21 cellular contexts compared by ENCODE assay signal in genomic region chr2:76019130-76019529, GRCh38.
A peak's percentile ranks its signal among the peaks of the same experiment; 100 is the strongest.
DNase-seq lines count a peak whose midpoint lies in the region; ATAC-seq and TF ChIP-seq lines count a peak whose summit lies in the region.
"Had no signal": no experiment of that assay in that cellular context is flagged by ENCODE, and none has a peak within 500 bp of the region (broad histone marks: within the 10 kb centered on the region; RNA-seq: fewer than 3 reads in every experiment).

No MANE protein-coding gene starts in this region.

- H3K4me1 Mint-ChIP-seq in glutamatergic neuron (ENCODE audit: low read depth, unreplicated experiment): peaks cover 17% of the 10 kb centered on the region
- H3K4me1 Mint-ChIP-seq: CD4-positive, alpha-beta memory T cell; T-helper 17 cell had no signal

- DNase-seq in Daoy (ENCODE audit: low read depth): peak; percentile 4
- DNase-seq in Kasumi-1 (lab: John Stamatoyannopoulos, UW): peak; percentile 3 to 10
- peak; percentile 9 for DNase-seq in NCI-H82 treated with DMSO at 0.1 percent for 48 hours (lab: John Stamatoyannopoulos, UW; ENCODE audit: unreplicated experiment)
- peak; percentile 28 for DNase-seq in glutamatergic neuron
- no peak for DNase-seq in kidney glomerular epithelial cell (lab: John Stamatoyannopoulos, UW)
- no peak for DNase-seq in NCI-H2081 treated with DMSO at 0.1 percent for 48 hours (lab: John Stamatoyannopoulos, UW)
- no peak for DNase-seq in OCI-M1 (lab: John Stamatoyannopoulos, UW)
- DNase-seq: ACHN; Caco-2; CD4-positive, alpha-beta memory T cell; DMS 273 treated with DMSO at 0.1 percent for 48 hours; Karpas-422; MG63; NCI-H1092; NCI-H1436; NCI-H187 treated with DMSO at 0.1 percent for 48 hours; NCI-H446; Right ventricle myocardium superior; SW 1271; T-helper 17 cell had no signal

- peak overlapping the region; percentile 75 for H3K27ac Mint-ChIP-seq in glutamatergic neuron (ENCODE audit: unreplicated experiment)
- H3K27ac Mint-ChIP-seq: CD4-positive, alpha-beta memory T cell; T-helper 17 cell had no signal

- H3K36me3 Mint-ChIP-seq in glutamatergic neuron (ENCODE audit: unreplicated experiment): no peaks in the 10 kb centered on the region
- H3K36me3 Mint-ChIP-seq: CD4-positive, alpha-beta memory T cell had no signal

- H3K27me3 Mint-ChIP-seq in glutamatergic neuron (ENCODE audit: unreplicated experiment): no peaks in the 10 kb centered on the region
- H3K27me3 Mint-ChIP-seq: CD4-positive, alpha-beta memory T cell; T-helper 17 cell had no signal

- no peak for ATAC-seq in GM18519 (IDR thresholded peaks at IDR 0.05; ENCODE audit: low FRiP score, unreplicated experiment)
- ATAC-seq: T-helper 17 cell had no signal

- no peak overlapping the region for H3K4me3 Mint-ChIP-seq in glutamatergic neuron (ENCODE audit: unreplicated experiment)
- H3K4me3 Mint-ChIP-seq: CD4-positive, alpha-beta memory T cell; T-helper 17 cell had no signal

- no peak for TF ChIP-seq CTCF in glutamatergic neuron (IDR thresholded peaks at IDR 0.05; ENCODE audit: partially characterized antibody, unreplicated experiment)

- H3K9me3 Mint-ChIP-seq in glutamatergic neuron (ENCODE audit: unreplicated experiment): peaks cover 4% of the 10 kb centered on the region

Comparison
In these comparisons a context has a peak if more than half of its experiments do, and no peak if none do; other contexts are left out.
1. DNase-seq: peak in Daoy (single experiment), Kasumi-1 (2 of 2), NCI-H82 treated with DMSO at 0.1 percent for 48 hours (single experiment) and glutamatergic neuron (single experiment); none in kidney glomerular epithelial cell (single experiment), NCI-H2081 treated with DMSO at 0.1 percent for 48 hours (single experiment) and OCI-M1 (single experiment).